Comparison of ENCODE assay signal across 13 cellular contexts in genomic region chr20:23165307-23165750, GRCh38.
DNase-seq lines count a peak whose midpoint lies in the region; ATAC-seq and TF ChIP-seq lines count a peak whose summit lies in the region.
"Had no signal": no experiment of that assay in that cellular context is flagged by ENCODE, and none has a peak within 500 bp of the region (broad histone marks: within the 10 kb centered on the region; RNA-seq: fewer than 3 reads in every experiment).

No MANE protein-coding gene starts in this region.

- POLR2A ChIA-PET in GM10248 (lab: Yijun Ruan, JAX) = no interaction called here

- no peak overlapping the region for H3K4me3 ChIP-seq in colonic mucosa
- no peak overlapping the region for H3K4me3 ChIP-seq in mucosa of descending colon

- peaks cover 16% of the 10 kb centered on the region for H3K4me1 ChIP-seq in colonic mucosa
- H3K4me1 ChIP-seq in mucosa of descending colon (ENCODE audit: low read depth) = peaks cover 40% of the 10 kb centered on the region

- DNase-seq in GM10248 (ENCODE audit: extremely low spot score) = no peak
- DNase-seq in HT-29 (ENCODE audit: low spot score) = peak; percentile 60
- DNase-seq in colonic mucosa = peak; percentile 74
- DNase-seq in mucosa of descending colon = peak in 2 of 3 donors; percentile 61 to 62
- no peak for DNase-seq in omental fat pad (ENCODE audit: low spot score)
- no peak for DNase-seq in NCI-H2029 (lab: John Stamatoyannopoulos, UW)
- no peak for DNase-seq in activated CD4-positive, alpha-beta T cell treated with anti-CD3 and anti-CD28 coated beads, Interleukin-2, amount 50 U/mL, for 48 hours
- DNase-seq: central memory CD4-positive, alpha-beta T cell; left cardiac atrium; natural killer cell; retina; trophoblast cell had no signal

- H3K9ac ChIP-seq in colonic mucosa (ENCODE audit: low read depth in 2 of 2, low read length in 2 of 2) = peak overlapping the region in 1 of 2 donors; percentile 10

- ATAC-seq in mucosa of descending colon = peak; percentile 63
- no peak for ATAC-seq in omental fat pad (ENCODE audit: low FRiP score)
- no peak for ATAC-seq in GM18502 (IDR thresholded peaks at IDR 0.05; ENCODE audit: poor library complexity, unreplicated experiment)
- ATAC-seq: left cardiac atrium, natural killer cell had no signal

- CTCF ChIA-PET in GM10248 (lab: Yijun Ruan, JAX) = interaction anchor here (1.1 to 2.2 kb wide), 3 partner anchors 15 to 46 kb away, joined by 3 to 5 read pairs (median 3); no protein-coding TSS in a partner anchor

- no peaks in the 10 kb centered on the region for H3K27me3 ChIP-seq in colonic mucosa

- H3K27ac ChIP-seq in colonic mucosa = no peak overlapping the region

- intact Hi-C loops in colonic mucosa (cut with DNase I) = no loop called here
- intact Hi-C loops in mucosa of descending colon (cut with DNase I, micrococcal nuclease) = no loop called here

- no peaks in the 10 kb centered on the region for H3K36me3 ChIP-seq in colonic mucosa
- H3K36me3 ChIP-seq in mucosa of descending colon (ENCODE audit: low read depth) = no peaks in the 10 kb centered on the region

- TF ChIP-seq CTCF in GM10248 (IDR thresholded peaks at IDR 0.05; ENCODE audit: control extremely low read depth, extremely low read depth, low read depth, missing control alignments) (peak; percentile 22), colonic mucosa (IDR thresholded peaks at IDR 0.05) (no peak), mucosa of descending colon (IDR thresholded peaks at IDR 0.05) (no peak), omental fat pad (IDR thresholded peaks at IDR 0.05) (no peak)

- H3K9me3 ChIP-seq in colonic mucosa = no peaks in the 10 kb centered on the region
- no peaks in the 10 kb centered on the region for H3K9me3 ChIP-seq in mucosa of descending colon

Comparison
In these comparisons a context has a peak if more than half of its experiments do, and no peak if none do; other contexts are left out.
1. DNase-seq: peak in HT-29 (single experiment), colonic mucosa (single experiment) and mucosa of descending colon (2 of 3); none in GM10248 (single experiment), omental fat pad (single experiment), NCI-H2029 (single experiment) and activated CD4-positive, alpha-beta T cell treated with anti-CD3 and anti-CD28 coated beads, Interleukin-2, amount 50 U/mL, for 48 hours (0 of 2).